16 cellular contexts compared by ENCODE assay signal in the genomic region with DNA sequence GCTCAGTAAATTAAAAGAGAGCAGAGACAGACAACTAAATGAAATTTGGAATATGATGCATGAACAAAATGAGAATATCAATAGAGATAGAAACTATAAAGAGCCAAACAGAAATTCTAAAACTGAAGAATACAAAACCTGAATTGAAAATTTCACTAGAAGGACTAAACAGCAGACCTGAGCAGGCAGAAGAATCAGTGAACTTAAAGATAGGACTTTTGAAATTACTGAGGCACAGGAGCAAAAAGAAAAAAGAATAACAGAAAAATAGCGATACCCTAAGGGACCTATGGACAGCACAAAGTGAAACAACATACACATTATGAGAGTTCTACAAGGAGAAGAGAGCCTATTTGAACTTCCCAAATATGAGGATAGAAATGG. TPM values are rescaled to one million over a fixed set of nuclear protein-coding genes. Genes with fewer than 3 reads are reported as not detected.
DNase-seq lines count a peak whose midpoint lies in the region; ATAC-seq and TF ChIP-seq lines count a peak whose summit lies in the region.
"Had no signal": no experiment of that assay in that cellular context is flagged by ENCODE, and none has a peak within 500 bp of the region (broad histone marks: within the 10 kb centered on the region; RNA-seq: fewer than 3 reads in every experiment).

No MANE protein-coding gene starts in this region.

- peaks cover 32% of the 10 kb centered on the region for H3K36me3 Mint-ChIP-seq in activated T-cell treated with anti-CD3 and anti-CD28 coated beads, Interleukin-2, amount 50 U/mL, for 4 hours (ENCODE audit: insufficient read depth)
- H3K36me3 Mint-ChIP-seq in activated T-helper 2 cell treated with anti-CD3 and anti-CD28 coated beads, Interferon-gamma antibody, Interleukin-2, Interleukin-4, amounts not matched to agents 10 μg/mL and 5 μg/mL and 100 μg/mL, durations not matched to agents 14 hours and 24 hours and 36 hours (ENCODE audit: low read depth): peaks cover 71% of the 10 kb centered on the region
- H3K36me3 Mint-ChIP-seq in naive thymus-derived CD8-positive, alpha-beta T cell: peaks cover 22 to 93% (median 49%) of the 10 kb centered on the region in 3 donors
- H3K36me3 Mint-ChIP-seq: mesothelial cell of epicardium had no signal

- no peaks in the 10 kb centered on the region for H3K27me3 ChIP-seq in DND-41 (ENCODE audit: insufficient read depth, low read length, poor library complexity)
- no peaks in the 10 kb centered on the region for H3K27me3 ChIP-seq in lower lobe of right lung (ENCODE audit: low read depth)
- H3K27me3 ChIP-seq: BE2C, colonic mucosa, esophagus squamous epithelium, gastroesophageal sphincter, pancreas, thyroid gland had no signal

- TF ChIP-seq CTCF in DND-41 (IDR thresholded peaks at IDR 0.05; ENCODE audit: borderline replicate concordance, extremely low read depth, low read length, poor library complexity, severe bottlenecking) (no peak), lower lobe of right lung (IDR thresholded peaks at IDR 0.05) (no peak)

- H3K27ac Mint-ChIP-seq in activated T-helper 2 cell treated with anti-CD3 and anti-CD28 coated beads, Interferon-gamma antibody, Interleukin-2, Interleukin-4, amounts not matched to agents 10 μg/mL and 5 μg/mL and 100 μg/mL, durations not matched to agents 14 hours and 24 hours and 36 hours: peak overlapping the region; percentile 48
- H3K27ac Mint-ChIP-seq in naive thymus-derived CD8-positive, alpha-beta T cell: peak overlapping the region; percentile 85 to 99 (median 97)

- H3K4me3 ChIP-seq in DND-41 (ENCODE audit: low read depth in 1 of 2, low read length in 2 of 2): no peak overlapping the region
- no peak overlapping the region for H3K4me3 ChIP-seq in lower lobe of right lung
- H3K4me3 ChIP-seq: colonic mucosa, esophagus squamous epithelium, gastroesophageal sphincter, GM12878, pancreas, thyroid gland had no signal

- peaks cover 29% of the 10 kb centered on the region for H3K79me2 ChIP-seq in DND-41 (ENCODE audit: insufficient read depth, low read length)

- peaks cover 41% of the 10 kb centered on the region for H3K36me3 ChIP-seq in DND-41 (ENCODE audit: insufficient read depth, low read length)
- peaks cover 21% of the 10 kb centered on the region for H3K36me3 ChIP-seq in lower lobe of right lung
- H3K36me3 ChIP-seq: BE2C, colonic mucosa, thyroid gland had no signal

- peaks cover 3% of the 10 kb centered on the region; the same call in 1 of the 2 replicates for H4K20me1 ChIP-seq in DND-41 (ENCODE audit: insufficient read depth, low read length)

- POLR2A ChIA-PET in naive thymus-derived CD8-positive, alpha-beta T cell (lab: Charles Lee): interaction anchor here (0.6 to 1.5 kb wide), 16 partner anchors 10 to 188 kb away, joined by 3 to 11 read pairs (median 4); partner anchors contain the start of gene MGAT4A

- H3K4me3 Mint-ChIP-seq in activated T-cell treated with anti-CD3 and anti-CD28 coated beads, Interleukin-2, amount 50 U/mL, for 4 hours: peak overlapping the region; percentile 12
- H3K4me3 Mint-ChIP-seq in activated T-helper 2 cell treated with anti-CD3 and anti-CD28 coated beads, Interferon-gamma antibody, Interleukin-2, Interleukin-4, amounts not matched to agents 10 μg/mL and 5 μg/mL and 100 μg/mL, durations not matched to agents 14 hours and 24 hours and 36 hours (ENCODE audit: low read depth): no peak overlapping the region
- H3K4me3 Mint-ChIP-seq in naive thymus-derived CD8-positive, alpha-beta T cell: peak overlapping the region in 8 of 10 donors; percentile 34 to 81 (median 50)
- H3K4me3 Mint-ChIP-seq: mesothelial cell of epicardium had no signal

- H3K9me3 ChIP-seq in DND-41 (ENCODE audit: insufficient read depth, low read length, severe bottlenecking) (no peaks in the 10 kb centered on the region), lower lobe of right lung (no peaks in the 10 kb centered on the region)
- H3K9me3 ChIP-seq: BE2C, colonic mucosa, esophagus squamous epithelium, gastroesophageal sphincter, pancreas, thyroid gland had no signal

- H2AFZ ChIP-seq in DND-41 (ENCODE audit: low read depth, low read length): no peak overlapping the region

- no peak for ATAC-seq in activated T-cell treated with anti-CD3 and anti-CD28 coated beads, Interleukin-2, amount 50 U/mL, for 4 hours
- ATAC-seq in DND-41 (ENCODE audit: insufficient read depth, low read depth): no peak
- no peak for ATAC-seq in naive thymus-derived CD8-positive, alpha-beta T cell
- ATAC-seq in lower lobe of right lung: no peak

- peaks cover 59% of the 10 kb centered on the region for H3K4me1 Mint-ChIP-seq in activated T-cell treated with anti-CD3 and anti-CD28 coated beads, Interleukin-2, amount 50 U/mL, for 4 hours (ENCODE audit: low read depth)
- H3K4me1 Mint-ChIP-seq in activated T-helper 2 cell treated with anti-CD3 and anti-CD28 coated beads, Interferon-gamma antibody, Interleukin-2, Interleukin-4, amounts not matched to agents 10 μg/mL and 5 μg/mL and 100 μg/mL, durations not matched to agents 14 hours and 24 hours and 36 hours (ENCODE audit: low read depth): peaks cover 54% of the 10 kb centered on the region
- H3K4me1 Mint-ChIP-seq in naive thymus-derived CD8-positive, alpha-beta T cell: peaks cover 29 to 73% (median 65%) of the 10 kb centered on the region in 4 donors

- intact Hi-C loops in activated T-helper 2 cell treated with anti-CD3 and anti-CD28 coated beads, Interferon-gamma antibody, Interleukin-2, Interleukin-4, amounts not matched to agents 10 μg/mL and 5 μg/mL and 100 μg/mL, durations not matched to agents 14 hours and 24 hours and 36 hours (cut with micrococcal nuclease): loop anchor here (1.0 kb wide), 2 partner anchors 12 to 187 kb away; no protein-coding TSS in a partner anchor
- intact Hi-C loops in lower lobe of right lung (cut with DNase I): loop anchor here (5.0 kb wide), 1 partner anchor 187 kb away; no protein-coding TSS in a partner anchor

- no peak for DNase-seq in activated T-cell treated with anti-CD3 and anti-CD28 coated beads, Interleukin-2, amount 50 U/mL, for 4 hours
- no peak for DNase-seq in activated T-cell treated with anti-CD3 and anti-CD28 coated beads, Interleukin-2, amount 50 U/mL, for 1 hour
- DNase-seq in DND-41: no peak
- no peak for DNase-seq in activated T-helper 2 cell treated with anti-CD3 and anti-CD28 coated beads, Interferon-gamma antibody, Interleukin-2, Interleukin-4, amounts not matched to agents 10 μg/mL and 5 μg/mL and 100 μg/mL, durations not matched to agents 14 hours and 24 hours and 36 hours (ENCODE audit: low spot score)
- DNase-seq in naive thymus-derived CD8-positive, alpha-beta T cell: no peak
- DNase-seq in middle frontal gyrus (ENCODE audit: extremely low spot score, low spot score): no peak
- no peak for DNase-seq in NCI-H82 (lab: John Stamatoyannopoulos, UW)
- DNase-seq in lower lobe of right lung: no peak

- H3K9ac ChIP-seq in DND-41 (ENCODE audit: low read depth, low read length): no peak overlapping the region

- H3K4me1 ChIP-seq in DND-41 (ENCODE audit: insufficient read depth, low read length) (peaks cover 16% of the 10 kb centered on the region), lower lobe of right lung (peaks cover 20% of the 10 kb centered on the region)
- H3K4me1 ChIP-seq: BE2C, colonic mucosa, thyroid gland had no signal

- H3K27ac ChIP-seq in DND-41 (ENCODE audit: low read length) (peak overlapping the region; percentile 59), lower lobe of right lung (no peak overlapping the region)
- H3K27ac ChIP-seq: colonic mucosa, gastroesophageal sphincter, pancreas, thyroid gland had no signal

- H3K4me2 ChIP-seq in DND-41 (ENCODE audit: insufficient read depth, low read length): no peak overlapping the region

- no peaks in the 10 kb centered on the region for H3K9me3 Mint-ChIP-seq in activated T-cell treated with anti-CD3 and anti-CD28 coated beads, Interleukin-2, amount 50 U/mL, for 4 hours
- peaks cover 20% of the 10 kb centered on the region for H3K9me3 Mint-ChIP-seq in activated T-helper 2 cell treated with anti-CD3 and anti-CD28 coated beads, Interferon-gamma antibody, Interleukin-2, Interleukin-4, amounts not matched to agents 10 μg/mL and 5 μg/mL and 100 μg/mL, durations not matched to agents 14 hours and 24 hours and 36 hours
- peaks cover 2 to 17% (median 10%) of the 10 kb centered on the region in 9 donors for H3K9me3 Mint-ChIP-seq in naive thymus-derived CD8-positive, alpha-beta T cell
- H3K9me3 Mint-ChIP-seq: mesothelial cell of epicardium had no signal

- no peaks in the 10 kb centered on the region for H3K27me3 Mint-ChIP-seq in activated T-cell treated with anti-CD3 and anti-CD28 coated beads, Interleukin-2, amount 50 U/mL, for 4 hours (ENCODE audit: low read depth)
- H3K27me3 Mint-ChIP-seq in activated T-helper 2 cell treated with anti-CD3 and anti-CD28 coated beads, Interferon-gamma antibody, Interleukin-2, Interleukin-4, amounts not matched to agents 10 μg/mL and 5 μg/mL and 100 μg/mL, durations not matched to agents 14 hours and 24 hours and 36 hours (ENCODE audit: low read depth): no peaks in the 10 kb centered on the region
- no peaks in the 10 kb centered on the region for H3K27me3 Mint-ChIP-seq in naive thymus-derived CD8-positive, alpha-beta T cell

RNA-seq across cellular contexts. Expression of gene UNC50, which starts 41.6 kb away (rescaled TPM):
- total RNA-seq in activated T-cell treated with anti-CD3 and anti-CD28 coated beads, Interleukin-2, amount 50 U/mL, for 4 hours: 10 to 100 TPM; 30.2 to 39.1 (median 35.9) TPM
- total RNA-seq in activated T-helper 2 cell treated with anti-CD3 and anti-CD28 coated beads, Interferon-gamma antibody, Interleukin-2, Interleukin-4, amounts not matched to agents 10 μg/mL and 5 μg/mL and 100 μg/mL, durations not matched to agents 14 hours and 24 hours and 36 hours: 39.6 and 40.1 TPM in 2 replicates
- 10 to 100 TPM; 41.3 to 45.1 TPM for total RNA-seq in naive thymus-derived CD8-positive, alpha-beta T cell
- 10 to 100 TPM; 32.1 to 41.7 (median 36.3) TPM for polyA plus RNA-seq in naive thymus-derived CD8-positive, alpha-beta T cell
- total RNA-seq in lower lobe of right lung: 53.7 TPM

RNA-seq across cellular contexts. Expression of gene COA5, which starts 41.7 kb away (rescaled TPM):
- total RNA-seq in activated T-cell treated with anti-CD3 and anti-CD28 coated beads, Interleukin-2, amount 50 U/mL, for 4 hours: 10 to 100 TPM; 14.5 to 17.6 (median 15.9) TPM
- 20.9 and 23.9 TPM in 2 replicates for total RNA-seq in activated T-helper 2 cell treated with anti-CD3 and anti-CD28 coated beads, Interferon-gamma antibody, Interleukin-2, Interleukin-4, amounts not matched to agents 10 μg/mL and 5 μg/mL and 100 μg/mL, durations not matched to agents 14 hours and 24 hours and 36 hours
- 10 to 100 TPM; 44.9 to 48.6 TPM for total RNA-seq in naive thymus-derived CD8-positive, alpha-beta T cell
- 10 to 100 TPM; 29.8 to 43.8 (median 42.4) TPM for polyA plus RNA-seq in naive thymus-derived CD8-positive, alpha-beta T cell
- total RNA-seq in lower lobe of right lung: 31.2 TPM
